9 cellular contexts compared by ENCODE assay signal in genomic region chr17:37463039-37463438, GRCh38.
"Had no signal": no experiment of that assay in that cellular context is flagged by ENCODE, and none has a peak within 500 bp of the region (broad histone marks: within the 10 kb centered on the region; RNA-seq: fewer than 3 reads in every experiment).

No MANE protein-coding gene starts in this region.

- H2AFZ ChIP-seq: GM23248 had no signal

- H3K4me2 ChIP-seq: KMS-11 had no signal

- H3K4me1 ChIP-seq: HAP-1 had no signal

- H3K27ac ChIP-seq: GM23248, HL-60, KMS-11 had no signal

- DNase-seq: GM23248, GOT3, H7, IMR-90, KBM-7 had no signal

- H3K9ac ChIP-seq: GM23248, KMS-11 had no signal

- H3K9me3 ChIP-seq: HAP-1 had no signal

- H3K4me3 ChIP-seq: GM23248, HAP-1 had no signal

- ATAC-seq: HCT116 had no signal
